ENCODE assay signal across 9 cellular contexts in genomic region chr9:2228132-2228531, GRCh38.
DNase-seq lines count a peak whose midpoint lies in the region; ATAC-seq and TF ChIP-seq lines count a peak whose summit lies in the region.
"Had no signal": no experiment of that assay in that cellular context is flagged by ENCODE, and none has a peak within 500 bp of the region (broad histone marks: within the 10 kb centered on the region; RNA-seq: fewer than 3 reads in every experiment).

No MANE protein-coding gene starts in this region.

- ATAC-seq in activated CD8-positive, alpha-beta T cell treated with anti-CD3 and anti-CD28 coated beads for 36 hours = no peak
- ATAC-seq in left colon = peak; percentile 37
- no peak for ATAC-seq in HG02870 (IDR thresholded peaks at IDR 0.05; ENCODE audit: unreplicated experiment)
- no peak for ATAC-seq in HG03469 (IDR thresholded peaks at IDR 0.05; ENCODE audit: unreplicated experiment)

- CTCF ChIA-PET in activated CD8-positive, alpha-beta T cell treated with anti-CD3 and anti-CD28 coated beads for 36 hours (lab: Charles Lee) = no interaction called here

- H3K4me3 Mint-ChIP-seq in activated CD8-positive, alpha-beta T cell treated with anti-CD3 and anti-CD28 coated beads for 36 hours = no peak overlapping the region
- H3K4me3 Mint-ChIP-seq: B cell had no signal

- H3K36me3 Mint-ChIP-seq in activated CD8-positive, alpha-beta T cell treated with anti-CD3 and anti-CD28 coated beads for 36 hours (ENCODE audit: low read depth) = no peaks in the 10 kb centered on the region

- H3K9me3 Mint-ChIP-seq in activated CD8-positive, alpha-beta T cell treated with anti-CD3 and anti-CD28 coated beads for 36 hours = peaks cover 3% of the 10 kb centered on the region

- no peaks in the 10 kb centered on the region for H3K27me3 Mint-ChIP-seq in activated CD8-positive, alpha-beta T cell treated with anti-CD3 and anti-CD28 coated beads for 36 hours
- H3K27me3 Mint-ChIP-seq: B cell had no signal

- peak in 2 of 3 experiments; percentile 23 to 62 for DNase-seq in NCI-H1417 (lab: John Stamatoyannopoulos, UW)
- no peak for DNase-seq in NCI-H1417 treated with DMSO at 0.1 percent for 48 hours (lab: John Stamatoyannopoulos, UW)
- peak; percentile 20 to 37 for DNase-seq in Kasumi-1 (lab: John Stamatoyannopoulos, UW)
- peak; percentile 64 for DNase-seq in activated CD8-positive, alpha-beta T cell treated with anti-CD3 and anti-CD28 coated beads for 36 hours
- DNase-seq in left colon = peak in 1 of 2 donors; percentile 50
- no peak for DNase-seq in putamen (ENCODE audit: low spot score)

- POLR2A ChIA-PET in activated CD8-positive, alpha-beta T cell treated with anti-CD3 and anti-CD28 coated beads for 36 hours (lab: Charles Lee) = no interaction called here

- TF ChIP-seq CTCF in activated CD8-positive, alpha-beta T cell treated with anti-CD3 and anti-CD28 coated beads for 36 hours (IDR thresholded peaks at IDR 0.05) = peak; percentile 47

- intact Hi-C loops in activated CD8-positive, alpha-beta T cell treated with anti-CD3 and anti-CD28 coated beads for 36 hours (cut with micrococcal nuclease) = no loop called here
- intact Hi-C loops in left colon (cut with DNase I, micrococcal nuclease) = no loop called here

- H3K4me1 Mint-ChIP-seq in activated CD8-positive, alpha-beta T cell treated with anti-CD3 and anti-CD28 coated beads for 36 hours (ENCODE audit: low read depth) = no peaks in the 10 kb centered on the region

- H3K27ac Mint-ChIP-seq in activated CD8-positive, alpha-beta T cell treated with anti-CD3 and anti-CD28 coated beads for 36 hours = no peak overlapping the region
- H3K27ac Mint-ChIP-seq: B cell had no signal

Comparison
In these comparisons a context has a peak if more than half of its experiments do, and no peak if none do; other contexts are left out.
1. DNase-seq: peak in NCI-H1417 (2 of 3), Kasumi-1 (2 of 2) and activated CD8-positive, alpha-beta T cell treated with anti-CD3 and anti-CD28 coated beads for 36 hours (single experiment); none in NCI-H1417 treated with DMSO at 0.1 percent for 48 hours (single experiment) and putamen (single experiment).